In the genomic region with DNA sequence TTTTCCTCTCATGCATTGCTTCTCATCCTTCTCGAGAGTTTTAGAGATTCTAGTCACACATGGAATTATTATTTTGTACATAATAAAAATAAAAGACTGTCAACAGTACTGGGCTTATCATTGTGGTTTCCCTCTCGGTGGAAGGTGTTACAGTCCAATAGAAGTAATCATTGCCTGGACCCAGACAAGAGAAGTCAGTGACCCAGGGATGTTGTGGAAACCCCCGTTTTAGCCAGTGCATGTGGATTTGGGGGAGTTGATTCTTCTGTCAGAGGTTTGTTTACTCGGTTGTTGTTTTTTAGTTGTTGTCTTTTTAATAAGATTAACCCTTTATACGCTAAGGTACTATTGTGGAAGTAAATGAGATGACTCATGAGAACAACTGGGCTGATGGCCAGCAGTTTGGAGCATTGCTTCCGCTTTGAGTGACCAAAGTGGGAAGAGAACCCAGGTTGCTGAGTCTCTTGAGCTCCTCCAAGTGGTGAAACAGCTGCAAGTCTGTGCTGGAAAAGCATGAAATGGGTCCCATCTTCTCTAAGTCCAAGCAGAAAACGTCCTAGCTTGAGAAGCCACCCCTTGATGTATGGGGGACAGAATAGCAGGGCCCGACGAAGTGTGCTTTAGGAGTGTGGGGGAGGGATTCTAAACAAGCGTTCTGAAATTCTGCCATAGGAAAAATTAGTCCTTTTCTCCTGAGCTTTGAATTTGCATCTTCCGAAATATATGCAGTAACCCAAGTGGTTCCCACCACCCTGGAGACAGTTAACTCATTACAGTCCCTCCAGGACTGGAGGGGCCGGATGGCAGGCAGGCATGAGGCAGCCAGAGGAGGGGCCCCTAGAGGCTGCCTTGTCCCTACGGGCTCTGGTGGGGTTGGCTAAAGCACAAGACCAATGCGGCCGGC, we compare ENCODE assay signal across 8 cellular contexts.
DNase-seq lines count a peak whose midpoint lies in the region; ATAC-seq lines count a peak whose summit lies in the region.

No MANE protein-coding gene starts in this region.

- H3K4me3 Mint-ChIP-seq in activated naive CD8-positive, alpha-beta T cell treated with anti-CD3 and anti-CD28 coated beads for 36 hours = no peak overlapping the region

- intact Hi-C loops in head of caudate nucleus (cut with DNase I) = loop anchor here (10.0 kb wide), 1 partner anchor 65 kb away; no protein-coding TSS in a partner anchor

- H3K27ac Mint-ChIP-seq in activated naive CD8-positive, alpha-beta T cell treated with anti-CD3 and anti-CD28 coated beads for 36 hours = no peak overlapping the region

- H3K27ac ChIP-seq in substantia nigra (ENCODE audit: low read depth, low read length, poor library complexity, severe bottlenecking) = no peak overlapping the region

- peaks cover under 1% of the 10 kb centered on the region for H3K27me3 Mint-ChIP-seq in activated naive CD8-positive, alpha-beta T cell treated with anti-CD3 and anti-CD28 coated beads for 36 hours

- no peaks in the 10 kb centered on the region for H3K36me3 Mint-ChIP-seq in activated naive CD8-positive, alpha-beta T cell treated with anti-CD3 and anti-CD28 coated beads for 36 hours

- DNase-seq in DMS 273 treated with DMSO at 0.1 percent for 48 hours (lab: John Stamatoyannopoulos, UW) = peak; percentile 28
- peak; percentile 34 for DNase-seq in HuH-7 (ENCODE audit: low spot score)
- DNase-seq in SKM-1 (lab: John Stamatoyannopoulos, UW; ENCODE audit: unreplicated experiment) = peak; percentile 56
- DNase-seq in head of caudate nucleus = peak in 39 of 42 donors; percentile 18 to 85 (median 50)
- DNase-seq in substantia nigra (lab: John Stamatoyannopoulos, UW) = peak in 29 of 49 donors; percentile 7 to 56 (median 22)
- DNase-seq in activated CD4-positive, alpha-beta T cell treated with anti-CD3 and anti-CD28 coated beads, Interleukin-2, amount 50 U/mL, for 4 hours = no peak
- DNase-seq in activated naive CD8-positive, alpha-beta T cell treated with anti-CD3 and anti-CD28 coated beads for 36 hours = no peak

- no peaks in the 10 kb centered on the region for H3K4me1 Mint-ChIP-seq in activated naive CD8-positive, alpha-beta T cell treated with anti-CD3 and anti-CD28 coated beads for 36 hours

- no peaks in the 10 kb centered on the region for H3K9me3 Mint-ChIP-seq in activated naive CD8-positive, alpha-beta T cell treated with anti-CD3 and anti-CD28 coated beads for 36 hours

- ATAC-seq in GM21786 (IDR thresholded peaks at IDR 0.05; ENCODE audit: unreplicated experiment) = no peak

Comparison
In these comparisons a context has a peak if more than half of its experiments do, and no peak if none do; other contexts are left out.
1. DNase-seq: peak in DMS 273 treated with DMSO at 0.1 percent for 48 hours (single experiment), HuH-7 (single experiment), SKM-1 (single experiment), head of caudate nucleus (39 of 42) and substantia nigra (29 of 49); none in activated CD4-positive, alpha-beta T cell treated with anti-CD3 and anti-CD28 coated beads, Interleukin-2, amount 50 U/mL, for 4 hours (0 of 2) and activated naive CD8-positive, alpha-beta T cell treated with anti-CD3 and anti-CD28 coated beads for 36 hours (single experiment).